ENCODE assay signal across 1 cellular context in genomic region chr16:85333744-85334640, GRCh38.
TF ChIP-seq lines count a peak whose summit lies in the region.

No MANE protein-coding gene starts in this region.

TF ChIP-seq in K562, 482 proteins besides CTCF, POLR2A, EP300 and RAD21 (continued from another document):
- TF ChIP-seq GTF2B (IDR thresholded peaks at IDR 0.05; ENCODE audit: extremely low read depth, insufficient read length) (no peak), ZFP36 (IDR thresholded peaks at IDR 0.05; ENCODE audit: low read depth, low read length, partially characterized antibody) (peak; percentile 90), ID3 (CRISPR knock-in tag; IDR thresholded peaks at IDR 0.05) (no peak), ID3 (tag; IDR thresholded peaks at IDR 0.05) (peak; percentile 12; the same call in 1 of the 2 replicates), RCOR1 (IDR thresholded peaks at IDR 0.05; ENCODE audit: borderline replicate concordance in 1 of 2, low read depth in 2 of 2, low read length in 2 of 2) (no peak), CREB3 (tag; conservative IDR thresholded peaks at IDR 0.05; ENCODE audit: low read depth) (0 out of 2 replicates have a peak, but pooled peaks have one; percentile 1), SLC30A9 (CRISPR knock-in tag; IDR thresholded peaks at IDR 0.05) (no peak), MYC (IDR thresholded peaks at IDR 0.05; ENCODE audit: low read depth, low read length) (peak; percentile 13; the same call in 1 of the 2 replicates), MYC (CRISPR knock-in tag; IDR thresholded peaks at IDR 0.05; ENCODE audit: borderline replicate concordance, low read depth) (no peak), MAFF (IDR thresholded peaks at IDR 0.05; ENCODE audit: low read length) (no peak), CBFB (CRISPR knock-in tag; IDR thresholded peaks at IDR 0.05) (peak; percentile 70; the same call in 1 of the 2 replicates), ETV5 (CRISPR knock-in tag; IDR thresholded peaks at IDR 0.05; ENCODE audit: low read depth) (0 out of 2 replicates have a peak, but pooled peaks have one; percentile 20), MED1 (CRISPR knock-in tag; IDR thresholded peaks at IDR 0.05; ENCODE audit: borderline replicate concordance) (peak; percentile 54; the same call in 1 of the 2 replicates), MLLT1 (IDR thresholded peaks at IDR 0.05) (peak in 1 of 2 experiments; percentile 89; a peak in 2 of 4 replicates), KDM1A (IDR thresholded peaks at IDR 0.05) (peak; percentile 22 to 74; a peak in 3 of 4 replicates), MAX (CRISPR knock-in tag; IDR thresholded peaks at IDR 0.05) (peak; percentile 53; the same call in 1 of the 2 replicates), STAT6 (CRISPR knock-in tag; IDR thresholded peaks at IDR 0.05) (0 out of 2 replicates have a peak, but pooled peaks have one; percentile 22), ZNF143 (CRISPR knock-in tag; IDR thresholded peaks at IDR 0.05) (0 out of 2 replicates have a peak, but pooled peaks have one; percentile 21), BCOR (IDR thresholded peaks at IDR 0.05) (peak; percentile 95), JUN (IDR thresholded peaks at IDR 0.05; ENCODE audit: borderline replicate concordance, low read depth, low read length) (no peak), JUN (CRISPR knock-in tag; IDR thresholded peaks at IDR 0.05; ENCODE audit: borderline replicate concordance) (peak; percentile 71; the same call in 1 of the 2 replicates), CREB5 (CRISPR knock-in tag; IDR thresholded peaks at IDR 0.05) (no peak), ZC3H4 (CRISPR knock-in tag; IDR thresholded peaks at IDR 0.05; ENCODE audit: borderline replicate concordance) (peak; percentile 75; the same call in 1 of the 2 replicates), ZNF316 (IDR thresholded peaks at IDR 0.05) (peak; percentile 64), MLX (CRISPR knock-in tag; conservative IDR thresholded peaks at IDR 0.05) (0 out of 4 replicates have a peak, but pooled peaks of 1 of the 2 experiments have one; percentile 28), TFAP4 (CRISPR knock-in tag; IDR thresholded peaks at IDR 0.05; ENCODE audit: borderline replicate concordance) (peak; percentile 41; the same call in 1 of the 2 replicates), MAFG (tag; conservative IDR thresholded peaks at IDR 0.05) (peak; percentile 38; the same call in 1 of the 2 replicates), ZNF77 (CRISPR knock-in tag; IDR thresholded peaks at IDR 0.05) (no peak), POU5F1 (IDR thresholded peaks at IDR 0.05; ENCODE audit: borderline replicate concordance, low read depth, low read length, partially characterized antibody) (no peak), ZNF133 (CRISPR knock-in tag; IDR thresholded peaks at IDR 0.05) (0 out of 2 replicates have a peak, but pooled peaks have one; percentile 43), TEAD1 (CRISPR knock-in tag; IDR thresholded peaks at IDR 0.05) (peak in 1 of 2 experiments; percentile 64; a peak in 1 of 4 replicates), CREBBP (IDR thresholded peaks at IDR 0.05; ENCODE audit: low read depth, low read length) (no peak), POLR3A (IDR thresholded peaks at IDR 0.05; ENCODE audit: borderline replicate concordance, extremely low read depth, insufficient read depth, insufficient read length) (no peak), WHSC1 (IDR thresholded peaks at IDR 0.05; ENCODE audit: low read length) (no peak), AFF4 (CRISPR knock-in tag; IDR thresholded peaks at IDR 0.05) (0 out of 2 replicates have a peak, but pooled peaks have one; percentile 7), KDM4B (IDR thresholded peaks at IDR 0.05; ENCODE audit: borderline replicate concordance in 2 of 2, low read depth in 1 of 2) (0 out of 4 replicates have a peak, but pooled peaks of 1 of the 2 experiments have one; percentile 41), MAFK (IDR thresholded peaks at IDR 0.05; ENCODE audit: low read length) (peak; percentile 44; the same call in 1 of the 2 replicates), STAG1 (CRISPR knock-in tag; IDR thresholded peaks at IDR 0.05; ENCODE audit: borderline replicate concordance) (0 out of 2 replicates have a peak, but pooled peaks have one; percentile 19), ZNF584 (CRISPR knock-in tag; IDR thresholded peaks at IDR 0.05; ENCODE audit: low read depth) (0 out of 2 replicates have a peak, but pooled peaks have one; percentile 14), ZNF311 (CRISPR knock-in tag; IDR thresholded peaks at IDR 0.05) (0 out of 2 replicates have a peak, but pooled peaks have one; percentile 34), RBM25 (IDR thresholded peaks at IDR 0.05; ENCODE audit: low read depth, low read length, severe bottlenecking) (peak; percentile 66)
